In genomic region chr17:4966844-4967538, GRCh38 we compare ENCODE assay signal across 1 cellular context.
TF ChIP-seq lines count a peak whose summit lies in the region.

No MANE protein-coding gene starts in this region.

TF ChIP-seq in A549, 52 proteins besides CTCF, POLR2A, EP300 and RAD21 (continued from another document):
- no peak for TF ChIP-seq HES2 (IDR thresholded peaks at IDR 0.05)
- TF ChIP-seq MAX (IDR thresholded peaks at IDR 0.05), result peak; percentile 92
- TF ChIP-seq PHF8 (IDR thresholded peaks at IDR 0.05; ENCODE audit: borderline replicate concordance, low read depth), result peak; percentile 47; the same call in 1 of the 2 replicates
- peak; percentile 71 for TF ChIP-seq E2F6 (IDR thresholded peaks at IDR 0.05; ENCODE audit: borderline replicate concordance, low read depth)
- TF ChIP-seq ATOH8 (CRISPR knock-in tag; IDR thresholded peaks at IDR 0.05; ENCODE audit: low read depth), result peak; percentile 86; the same call in 1 of the 2 replicates
- 0 out of 2 replicates have a peak, but pooled peaks have one; percentile 73 for TF ChIP-seq TFCP2L1 (CRISPR knock-in tag; IDR thresholded peaks at IDR 0.05)
- TF ChIP-seq RFX5 (IDR thresholded peaks at IDR 0.05), result peak; percentile 79
- TF ChIP-seq EHMT2 (IDR thresholded peaks at IDR 0.05; ENCODE audit: low read depth), result no peak
- peak; percentile 86 for TF ChIP-seq HOXB13 (CRISPR knock-in tag; IDR thresholded peaks at IDR 0.05; ENCODE audit: low read depth)
- no peak for TF ChIP-seq NFE2L2 (conservative IDR thresholded peaks at IDR 0.05; ENCODE audit: low read length)
- TF ChIP-seq EHF (CRISPR knock-in tag; IDR thresholded peaks at IDR 0.05), result peak; percentile 59; the same call in 1 of the 2 replicates
- peak; percentile 98 for TF ChIP-seq PBX3 (IDR thresholded peaks at IDR 0.05)
- TF ChIP-seq USF2 (IDR thresholded peaks at IDR 0.05), result peak; percentile 9; the same call in 1 of the 2 replicates
